In the genomic region with DNA sequence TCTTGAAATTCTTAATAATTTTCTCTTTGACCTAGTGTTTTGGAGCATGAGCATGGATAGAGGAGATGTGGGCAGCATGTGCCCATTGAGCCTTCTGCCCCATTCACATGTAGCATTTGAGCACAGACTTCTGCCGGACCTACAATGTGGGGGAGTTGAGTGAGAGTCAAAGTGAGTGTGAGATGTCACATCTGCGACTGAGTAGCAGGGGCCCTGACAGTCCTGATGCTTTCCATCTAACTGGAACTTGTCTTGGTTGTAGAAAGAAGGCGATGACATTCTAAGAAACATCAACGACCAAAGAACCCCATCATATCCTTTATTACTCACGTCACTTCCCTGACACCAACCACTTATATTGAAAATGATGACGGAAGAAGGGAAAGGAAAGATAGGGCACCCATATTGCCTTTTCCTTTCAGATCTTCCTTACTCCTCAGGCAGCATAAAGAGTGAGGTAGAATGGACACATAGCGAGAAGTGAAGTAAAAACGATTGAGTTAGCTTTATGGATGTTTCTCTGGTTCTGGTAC, we compare ENCODE assay signal across 1 cellular context.
TF ChIP-seq lines count a peak whose summit lies in the region.

No MANE protein-coding gene starts in this region.

TF ChIP-seq in GM12878, 131 proteins besides CTCF, POLR2A, EP300 and RAD21:
- no peak for TF ChIP-seq SREBF2 (IDR thresholded peaks at IDR 0.05; ENCODE audit: low read length)
- peak in 1 of 2 experiments; percentile 27; a peak in 1 of 4 replicates for TF ChIP-seq ETV6 (conservative IDR thresholded peaks at IDR 0.05 in 1 of 2, IDR thresholded peaks at IDR 0.05 in 1 of 2; ENCODE audit: borderline replicate concordance in 1 of 2, low read depth in 1 of 2)
- peak; percentile 37; the same call in 1 of the 2 replicates for TF ChIP-seq CREB1 (IDR thresholded peaks at IDR 0.05; ENCODE audit: low read depth)
- no peak for TF ChIP-seq ZNF622 (IDR thresholded peaks at IDR 0.05)
- TF ChIP-seq PML (IDR thresholded peaks at IDR 0.05; ENCODE audit: low read length), result no peak
- TF ChIP-seq RELA (IDR thresholded peaks at IDR 0.05; ENCODE audit: borderline replicate concordance, partially characterized antibody), result no peak
- no peak for TF ChIP-seq RCOR1 (conservative IDR thresholded peaks at IDR 0.05; ENCODE audit: low read depth, low read length)
- TF ChIP-seq NR2F1 (conservative IDR thresholded peaks at IDR 0.05), result no peak
- TF ChIP-seq GABPA (IDR thresholded peaks at IDR 0.05; ENCODE audit: low read depth), result no peak
- 0 out of 2 replicates have a peak, but pooled peaks have one; percentile 25 for TF ChIP-seq CREM (IDR thresholded peaks at IDR 0.05; ENCODE audit: low read depth)
- TF ChIP-seq, protein P1, sequence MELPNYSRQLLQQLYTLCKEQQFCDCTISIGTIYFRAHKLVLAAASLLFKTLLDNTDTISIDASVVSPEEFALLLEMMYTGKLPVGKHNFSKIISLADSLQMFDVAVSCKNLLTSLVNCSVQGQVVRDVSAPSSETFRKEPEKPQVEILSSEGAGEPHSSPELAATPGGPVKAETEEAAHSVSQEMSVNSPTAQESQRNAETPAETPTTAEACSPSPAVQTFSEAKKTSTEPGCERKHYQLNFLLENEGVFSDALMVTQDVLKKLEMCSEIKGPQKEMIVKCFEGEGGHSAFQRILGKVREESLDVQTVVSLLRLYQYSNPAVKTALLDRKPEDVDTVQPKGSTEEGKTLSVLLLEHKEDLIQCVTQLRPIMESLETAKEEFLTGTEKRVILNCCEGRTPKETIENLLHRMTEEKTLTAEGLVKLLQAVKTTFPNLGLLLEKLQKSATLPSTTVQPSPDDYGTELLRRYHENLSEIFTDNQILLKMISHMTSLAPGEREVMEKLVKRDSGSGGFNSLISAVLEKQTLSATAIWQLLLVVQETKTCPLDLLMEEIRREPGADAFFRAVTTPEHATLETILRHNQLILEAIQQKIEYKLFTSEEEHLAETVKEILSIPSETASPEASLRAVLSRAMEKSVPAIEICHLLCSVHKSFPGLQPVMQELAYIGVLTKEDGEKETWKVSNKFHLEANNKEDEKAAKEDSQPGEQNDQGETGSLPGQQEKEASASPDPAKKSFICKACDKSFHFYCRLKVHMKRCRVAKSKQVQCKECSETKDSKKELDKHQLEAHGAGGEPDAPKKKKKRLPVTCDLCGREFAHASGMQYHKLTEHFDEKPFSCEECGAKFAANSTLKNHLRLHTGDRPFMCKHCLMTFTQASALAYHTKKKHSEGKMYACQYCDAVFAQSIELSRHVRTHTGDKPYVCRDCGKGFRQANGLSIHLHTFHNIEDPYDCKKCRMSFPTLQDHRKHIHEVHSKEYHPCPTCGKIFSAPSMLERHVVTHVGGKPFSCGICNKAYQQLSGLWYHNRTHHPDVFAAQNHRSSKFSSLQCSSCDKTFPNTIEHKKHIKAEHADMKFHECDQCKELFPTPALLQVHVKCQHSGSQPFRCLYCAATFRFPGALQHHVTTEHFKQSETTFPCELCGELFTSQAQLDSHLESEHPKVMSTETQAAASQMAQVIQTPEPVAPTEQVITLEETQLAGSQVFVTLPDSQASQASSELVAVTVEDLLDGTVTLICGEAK (IDR thresholded peaks at IDR 0.05; ENCODE audit: borderline replicate concordance), result no peak
- TF ChIP-seq SP1 (IDR thresholded peaks at IDR 0.05; ENCODE audit: low read depth, low read length), result no peak
